Comparison of ENCODE assay signal across 8 cellular contexts in the genomic region with DNA sequence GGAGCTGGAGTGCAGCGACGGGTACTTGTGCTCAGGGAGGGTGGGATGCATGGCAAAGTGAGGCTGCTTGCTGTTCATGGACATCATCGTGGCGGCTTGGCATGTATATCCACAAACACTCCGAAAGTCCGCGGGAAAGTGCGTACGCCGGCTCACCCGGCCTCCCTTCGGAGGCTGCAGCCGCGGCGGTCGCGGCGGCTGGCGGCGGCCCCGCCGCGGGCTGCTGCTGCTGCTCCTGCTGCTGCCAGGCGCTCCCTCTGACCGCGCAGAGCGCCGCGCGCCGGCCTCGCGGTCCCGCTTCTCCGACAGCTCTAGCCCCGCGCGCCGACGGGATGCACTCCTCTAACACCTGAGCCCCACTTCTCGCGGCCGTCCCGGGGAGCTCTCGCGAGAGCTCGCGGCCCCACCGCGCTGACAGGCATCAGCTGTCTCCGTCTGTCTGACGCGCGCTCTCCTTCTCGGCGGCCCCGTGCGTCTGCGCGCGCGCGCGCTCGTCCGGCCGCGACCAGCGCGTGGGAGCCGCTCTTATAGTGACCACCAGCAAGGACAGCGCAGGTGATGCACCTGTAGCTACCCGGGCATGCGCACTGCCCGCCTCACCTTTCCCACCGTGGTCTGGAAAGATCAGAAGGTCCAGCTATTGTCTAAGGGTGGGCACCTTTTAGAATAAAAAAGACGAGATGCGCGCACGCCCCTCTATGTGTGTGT. TPM values are rescaled to one million over a fixed set of nuclear protein-coding genes. Genes with fewer than 3 reads are reported as not detected.
DNase-seq lines count a peak whose midpoint lies in the region; ATAC-seq and TF ChIP-seq lines count a peak whose summit lies in the region.

A gene with protein sequence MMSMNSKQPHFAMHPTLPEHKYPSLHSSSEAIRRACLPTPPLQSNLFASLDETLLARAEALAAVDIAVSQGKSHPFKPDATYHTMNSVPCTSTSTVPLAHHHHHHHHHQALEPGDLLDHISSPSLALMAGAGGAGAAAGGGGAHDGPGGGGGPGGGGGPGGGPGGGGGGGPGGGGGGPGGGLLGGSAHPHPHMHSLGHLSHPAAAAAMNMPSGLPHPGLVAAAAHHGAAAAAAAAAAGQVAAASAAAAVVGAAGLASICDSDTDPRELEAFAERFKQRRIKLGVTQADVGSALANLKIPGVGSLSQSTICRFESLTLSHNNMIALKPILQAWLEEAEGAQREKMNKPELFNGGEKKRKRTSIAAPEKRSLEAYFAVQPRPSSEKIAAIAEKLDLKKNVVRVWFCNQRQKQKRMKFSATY (minus strand): TSS at position 313 of the 708 bp plus-strand sequence. CDS start 226 bp downstream, at position 87.

- H3K79me1 ChIP-seq in mesendoderm (ENCODE audit: low read length) = no peaks in the 10 kb centered on the region

- peak within 1 kb of the TSS; percentile 71 for H3K56ac ChIP-seq in mesendoderm (ENCODE audit: low read length)

- no peak within 1 kb of the TSS for H4K5ac ChIP-seq in mesendoderm (ENCODE audit: low read length)

- no peak within 1 kb of the TSS for H2AK5ac ChIP-seq in mesendoderm (ENCODE audit: low read length)

- no peak within 1 kb of the TSS for H3K23ac ChIP-seq in mesendoderm (ENCODE audit: low read length)

- TF ChIP-seq CTCF in GM12875 (IDR thresholded peaks at IDR 0.05; ENCODE audit: borderline replicate concordance, insufficient read depth, low read depth, low read length) = no peak

- peak within 1 kb of the TSS; percentile 68 for H3K27ac Mint-ChIP-seq in T-helper 17 cell

- peak within 1 kb of the TSS; percentile 90 for H3K4me3 Mint-ChIP-seq in T-helper 17 cell

- no peaks in the 10 kb centered on the region for H3K9me3 ChIP-seq in T-helper 17 cell (ENCODE audit: control insufficient read depth, low read length, poor library complexity, severe bottlenecking)

- ATAC-seq in HG02588 (IDR thresholded peaks at IDR 0.05; ENCODE audit: unreplicated experiment) (peak; percentile 91), T-helper 17 cell (peak; percentile 72)

- H3K4me3 ChIP-seq in GM12875 (ENCODE audit: low read depth, low read length) (peak within 1 kb of the TSS; percentile 33), mesendoderm (ENCODE audit: low read length) (peak within 1 kb of the TSS; percentile 23)

- no CpG with 5 or more reads among the region's 80 CpGs for WGBS in mesendoderm (ENCODE audit: extremely low coverage, insufficient coverage, low lambda C conversion rate)

- H3K4me1 Mint-ChIP-seq in T-helper 17 cell = peaks cover 34% of the 10 kb centered on the region

- H3K27ac ChIP-seq in mesendoderm (ENCODE audit: low read depth, low read length) = no peak within 1 kb of the TSS

- H3K4me2 ChIP-seq in mesendoderm (ENCODE audit: low read length) = peak within 1 kb of the TSS; percentile 73

- H3K9ac ChIP-seq in mesendoderm (ENCODE audit: low read length) = peak within 1 kb of the TSS; percentile 24

- H2BK15ac ChIP-seq in mesendoderm (replicated peaks; ENCODE audit: low read depth) = no peak within 1 kb of the TSS

- H4K8ac ChIP-seq in mesendoderm (ENCODE audit: low read depth, low read length) = no peak within 1 kb of the TSS

- H3K27me3 ChIP-seq in mesendoderm (ENCODE audit: insufficient read depth, low read length, poor library complexity) = peaks cover 87% of the 10 kb centered on the region

- H2BK5ac ChIP-seq in mesendoderm (ENCODE audit: low read length) = no peak within 1 kb of the TSS

- peaks cover 6% of the 10 kb centered on the region for H3K36me3 Mint-ChIP-seq in T-helper 17 cell (ENCODE audit: low read depth)

- no peak within 1 kb of the TSS for H2BK120ac ChIP-seq in mesendoderm (ENCODE audit: low read depth, low read length)

- H3K27me3 Mint-ChIP-seq in T-helper 17 cell = peaks cover 92% of the 10 kb centered on the region

- H3K36me3 ChIP-seq in mesendoderm (ENCODE audit: control insufficient read depth, insufficient read depth, low read length) = no peaks in the 10 kb centered on the region

- no peaks in the 10 kb centered on the region for H3K79me2 ChIP-seq in mesendoderm (ENCODE audit: control insufficient read depth, insufficient read depth, low read length)

- DNase-seq in NCI-H1092 treated with DMSO at 0.1 percent for 48 hours (lab: John Stamatoyannopoulos, UW) (peak; percentile 97), T-helper 17 cell (peak in 2 of 3 donors; percentile 42 to 46), mesendoderm (peak; percentile 88), LoVo (ENCODE audit: low spot score) (no peak)
- peak; percentile 46 for DNase-seq in central memory CD4-positive, alpha-beta T cell
- peak; percentile 15 to 56 (median 34) for DNase-seq in stimulated activated naive CD4-positive, alpha-beta T cell (lab: John Stamatoyannopoulos, UW)

- H3K18ac ChIP-seq in mesendoderm (ENCODE audit: low read length) = no peak within 1 kb of the TSS

- no peak within 1 kb of the TSS for H3K4ac ChIP-seq in mesendoderm (ENCODE audit: low read depth, low read length)

- H3K4me1 ChIP-seq in mesendoderm (ENCODE audit: control insufficient read depth, low read depth, low read length) = peaks cover 3% of the 10 kb centered on the region

RNA-seq across cellular contexts. Expression of the gene that starts here (rescaled TPM):
- under 1 TPM; 0.18 to 0.20 TPM for total RNA-seq in T-helper 17 cell
- polyA plus RNA-seq in mesendoderm (2013, experiment 1 of 2) = 0.15 TPM
- 0.15 TPM for polyA plus RNA-seq in mesendoderm (2013, experiment 2 of 2)

Comparison
In these comparisons a context has a peak if more than half of its experiments do, and no peak if none do; other contexts are left out.
1. Peak in DNase-seq and ATAC-seq in T-helper 17 cell; RNA of the gene not detected or under 1 TPM.